In genomic region chr12:114671321-114671663, GRCh38 we compare ENCODE assay signal across 18 cellular contexts. TPM values are rescaled to one million over a fixed set of nuclear protein-coding genes. Genes with fewer than 3 reads are reported as not detected.
DNase-seq lines count a peak whose midpoint lies in the region; ATAC-seq and TF ChIP-seq lines count a peak whose summit lies in the region.
"Had no signal": no experiment of that assay in that cellular context is flagged by ENCODE, and none has a peak within 500 bp of the region (broad histone marks: within the 10 kb centered on the region; RNA-seq: fewer than 3 reads in every experiment).

No MANE protein-coding gene starts in this region.

- TF ChIP-seq CTCF in RWPE2 (IDR thresholded peaks at IDR 0.05; ENCODE audit: poor library complexity, severe bottlenecking) (no peak), foreskin fibroblast (IDR thresholded peaks at IDR 0.05; ENCODE audit: low read depth, low read length) (no peak)

- no peaks in the 10 kb centered on the region for H3K9me3 ChIP-seq in RWPE2 (ENCODE audit: severe bottlenecking)
- H3K9me3 ChIP-seq in skeletal muscle tissue (ENCODE audit: control insufficient read depth in 3 of 3, low read length in 3 of 3), result no peaks in the 10 kb centered on the region

- H3K27ac ChIP-seq in RWPE2 (ENCODE audit: poor library complexity, severe bottlenecking) (peak overlapping the region; percentile 96), skeletal muscle tissue (ENCODE audit: low read depth, low read length) (peak overlapping the region; percentile 36)

- DNase-seq in EH (ENCODE audit: low read depth) (peak; percentile 39), RWPE2 (ENCODE audit: low spot score) (no peak), foreskin fibroblast (peak in 1 of 2 donors; percentile 31), glomerular visceral epithelial cell (ENCODE audit: extremely low spot score) (no peak), HuH-7.5 (ENCODE audit: low spot score) (no peak), NCI-H146 (lab: John Stamatoyannopoulos, UW) (no peak)
- no peak for DNase-seq in activated naive CD4-positive, alpha-beta T cell treated with anti-CD3 and anti-CD28 coated beads, Interleukin-2, amount 50 U/mL, for 72 hours (ENCODE audit: low spot score in 2 of 2)
- DNase-seq: activated CD4-positive, alpha-beta T cell treated with anti-CD3 and anti-CD28 coated beads, Interleukin-2, amount 10 ng/mL, durations not matched to agents 24 days and 14 days; hypothalamus; Kasumi-1; left ventricle myocardium superior; NCI-H2029; NCI-H748 treated with DMSO at 0.1 percent for 48 hours; stimulated activated naive CD4-positive, alpha-beta T cell had no signal

- peak overlapping the region; percentile 22 for H3K4me3 ChIP-seq in RWPE2 (ENCODE audit: severe bottlenecking)
- H3K4me3 ChIP-seq in foreskin fibroblast (ENCODE audit: low read depth in 1 of 2, low read length in 2 of 2), result peak overlapping the region; percentile 62 to 92
- H3K4me3 ChIP-seq in skeletal muscle tissue (ENCODE audit: low read length in 3 of 3), result no peak overlapping the region

- no peak overlapping the region for H3K27ac Mint-ChIP-seq in activated naive CD4-positive, alpha-beta T cell treated with anti-CD3 and anti-CD28 coated beads, Interleukin-2, amount 50 U/mL, for 72 hours
- H3K27ac Mint-ChIP-seq: activated CD4-positive, alpha-beta T cell treated with anti-CD3 and anti-CD28 coated beads, Interleukin-2, amount 10 ng/mL, durations not matched to agents 24 days and 14 days; B cell; natural killer cell treated with Interleukin-12 subunit alpha and Interleukin-12 subunit beta and Interleukin-15 and Interleukin-18, amount 100 ng/mL, for 72 hours had no signal

- H3K27me3 ChIP-seq in RWPE2 (ENCODE audit: insufficient read depth, poor library complexity, severe bottlenecking) (no peaks in the 10 kb centered on the region), skeletal muscle tissue (ENCODE audit: control insufficient read depth in 3 of 3, insufficient read depth in 3 of 3, low read length in 3 of 3) (peaks cover 15 to 18% (median 16%) of the 10 kb centered on the region in 3 donors)

- H3K36me3 Mint-ChIP-seq in activated naive CD4-positive, alpha-beta T cell treated with anti-CD3 and anti-CD28 coated beads, Interleukin-2, amount 50 U/mL, for 72 hours, result peaks cover 7 to 24% of the 10 kb centered on the region in 2 donors
- H3K36me3 Mint-ChIP-seq: natural killer cell treated with Interleukin-12 subunit alpha and Interleukin-12 subunit beta and Interleukin-15 and Interleukin-18, amount 100 ng/mL, for 72 hours had no signal

- peaks cover 54% of the 10 kb centered on the region for H3K36me3 ChIP-seq in RWPE2 (ENCODE audit: low read depth)
- H3K36me3 ChIP-seq in skeletal muscle tissue (ENCODE audit: control insufficient read depth in 3 of 3, insufficient read depth in 3 of 3, low read length in 3 of 3), result peaks cover 19 to 41% (median 31%) of the 10 kb centered on the region in 3 donors

- ATAC-seq in RWPE2 (ENCODE audit: low read depth), result no peak
- ATAC-seq in activated naive CD4-positive, alpha-beta T cell treated with anti-CD3 and anti-CD28 coated beads, Interleukin-2, amount 50 U/mL, for 72 hours, result no peak
- ATAC-seq: natural killer cell treated with Interleukin-12 subunit alpha and Interleukin-12 subunit beta and Interleukin-15 and Interleukin-18, amount 100 ng/mL, for 72 hours had no signal

- H3K9me3 Mint-ChIP-seq in activated naive CD4-positive, alpha-beta T cell treated with anti-CD3 and anti-CD28 coated beads, Interleukin-2, amount 50 U/mL, for 72 hours, result peaks cover 0 to 4% of the 10 kb centered on the region in 2 donors
- H3K9me3 Mint-ChIP-seq: activated CD4-positive, alpha-beta T cell treated with anti-CD3 and anti-CD28 coated beads, Interleukin-2, amount 10 ng/mL, durations not matched to agents 24 days and 14 days; natural killer cell treated with Interleukin-12 subunit alpha and Interleukin-12 subunit beta and Interleukin-15 and Interleukin-18, amount 100 ng/mL, for 72 hours had no signal

- H3K4me1 ChIP-seq in RWPE2 (ENCODE audit: insufficient read depth, poor library complexity, severe bottlenecking), result peaks cover 46% of the 10 kb centered on the region
- H3K4me1 ChIP-seq in skeletal muscle tissue (ENCODE audit: control insufficient read depth in 3 of 3, insufficient read depth in 3 of 3, low read length in 3 of 3), result peaks cover 4 to 17% (median 16%) of the 10 kb centered on the region in 3 donors

- no peak overlapping the region for H3K9ac ChIP-seq in skeletal muscle tissue (ENCODE audit: low read depth in 1 of 3, low read length in 3 of 3)

RNA-seq across cellular contexts. Expression of gene TBX3, which starts 12.7 kb away (rescaled TPM):
- total RNA-seq in skeletal muscle tissue, result 16.7 TPM
- total RNA-seq in activated naive CD4-positive, alpha-beta T cell treated with anti-CD3 and anti-CD28 coated beads, Interleukin-2, amount 50 U/mL, for 72 hours, result not detected
- total RNA-seq: activated CD4-positive, alpha-beta T cell treated with anti-CD3 and anti-CD28 coated beads, Interleukin-2, amount 10 ng/mL, durations not matched to agents 24 days and 14 days; B cell; natural killer cell treated with Interleukin-12 subunit alpha and Interleukin-12 subunit beta and Interleukin-15 and Interleukin-18, amount 100 ng/mL, for 72 hours; T-helper 2 cell treated with Interferon-gamma antibody and Interleukin-4, amounts not matched to agents 100 ng/mL and 5 ng/mL, for 36 hours had no signal

Comparison
In these comparisons a context has a peak if more than half of its experiments do, and no peak if none do; other contexts are left out.
1. H3K4me3 ChIP-seq: peak in RWPE2 (single experiment) and foreskin fibroblast (2 of 2); none in skeletal muscle tissue (0 of 3).
2. RNA of gene TBX3, which starts 12.7 kb away (total RNA-seq): 16.7 TPM in skeletal muscle tissue (single experiment); not detected in activated naive CD4-positive, alpha-beta T cell treated with anti-CD3 and anti-CD28 coated beads, Interleukin-2, amount 50 U/mL, for 72 hours; every median in the first group is over 10 times any median in the second.